In the genomic region with DNA sequence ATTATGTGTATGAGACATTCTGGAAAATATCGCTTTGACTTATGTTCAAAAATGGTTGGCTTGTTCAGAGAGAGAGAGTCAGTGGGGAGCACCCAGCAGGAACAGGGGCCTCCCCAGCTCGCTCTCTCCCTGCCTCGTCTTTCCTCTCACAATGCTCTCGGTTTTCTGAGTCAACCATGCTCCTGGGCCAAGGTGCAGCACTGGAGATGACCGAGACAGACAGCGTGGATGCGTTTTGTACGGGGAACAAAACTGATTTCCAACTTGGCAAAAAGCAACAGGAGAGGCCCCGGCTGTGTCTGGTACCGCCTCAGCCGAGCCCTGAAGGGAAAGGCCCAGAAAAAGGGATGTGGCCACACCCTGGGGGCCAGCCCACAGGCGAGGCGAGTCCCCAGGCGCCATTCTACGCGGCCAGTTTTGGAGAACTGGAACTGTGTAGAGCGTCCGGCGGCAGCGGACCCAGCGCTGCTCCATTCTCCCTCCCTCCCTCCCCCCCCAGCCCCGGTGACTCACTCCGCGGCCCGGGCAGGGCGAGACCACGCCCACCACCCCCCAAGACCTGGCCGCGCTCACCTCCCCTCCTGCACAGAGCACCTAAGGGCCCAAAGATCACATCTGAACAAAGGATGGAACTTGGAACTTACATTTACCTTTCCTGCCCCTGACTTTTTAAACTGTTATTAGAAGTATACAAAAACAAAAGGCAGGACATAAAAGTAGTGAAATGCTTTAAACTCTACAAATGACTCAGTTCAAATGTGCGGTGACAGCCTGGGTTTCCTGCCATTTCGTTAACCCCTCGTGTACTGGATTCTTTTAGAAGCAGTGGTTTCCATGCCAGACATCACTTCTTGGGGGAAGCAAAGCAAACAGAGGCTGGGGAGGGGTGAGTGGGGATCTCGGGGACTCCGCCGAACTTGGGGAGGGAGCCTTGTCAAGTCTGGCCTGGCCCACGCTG, we compare ENCODE assay signal across 8 cellular contexts. TPM values are rescaled to one million over a fixed set of nuclear protein-coding genes. Genes with fewer than 3 reads are reported as not detected.
DNase-seq lines count a peak whose midpoint lies in the region; ATAC-seq and TF ChIP-seq lines count a peak whose summit lies in the region.

No MANE protein-coding gene starts in this region.

- H3K27ac Mint-ChIP-seq in activated CD8-positive, alpha-beta T cell treated with anti-CD3 and anti-CD28 coated beads for 36 hours = peak overlapping the region; percentile 100
- H3K27ac Mint-ChIP-seq in endodermal cell = peak overlapping the region; percentile 59

- TF ChIP-seq CTCF in AG09309 (IDR thresholded peaks at IDR 0.05; ENCODE audit: control insufficient read depth, insufficient read depth, low read depth, low read length, missing control alignments) (no peak), endodermal cell (conservative IDR thresholded peaks at IDR 0.05) (no peak)
- no peak for TF ChIP-seq CTCF in activated CD8-positive, alpha-beta T cell treated with anti-CD3 and anti-CD28 coated beads for 36 hours (IDR thresholded peaks at IDR 0.05)

- H3K36me3 Mint-ChIP-seq in activated CD8-positive, alpha-beta T cell treated with anti-CD3 and anti-CD28 coated beads for 36 hours (ENCODE audit: low read depth) = peaks cover 27% of the 10 kb centered on the region
- no peaks in the 10 kb centered on the region for H3K36me3 Mint-ChIP-seq in endodermal cell (ENCODE audit: low read depth)

- peak overlapping the region; percentile 23 for H3K27ac ChIP-seq in HUES48 (ENCODE audit: low read depth, low read length)
- H3K27ac ChIP-seq in endodermal cell (ENCODE audit: low read depth, low read length) = no peak overlapping the region
- H3K27ac ChIP-seq in mucosa of rectum (ENCODE audit: low read depth in 2 of 2, low read length in 2 of 2) = peak overlapping the region; percentile 76 to 77

- POLR2A ChIA-PET in activated CD8-positive, alpha-beta T cell treated with anti-CD3 and anti-CD28 coated beads for 36 hours (lab: Charles Lee) = interaction anchor here (1.9 to 2.8 kb wide), 2 partner anchors 11 kb away, joined by 12 to 26 read pairs; a partner anchor contains a TSS

- H3K9ac ChIP-seq in HUES48 (ENCODE audit: low read depth, low read length) (peak overlapping the region; percentile 53), endodermal cell (ENCODE audit: extremely low read depth, low read length, poor library complexity, severe bottlenecking) (peak overlapping the region; percentile 20), mucosa of rectum (ENCODE audit: low read depth in 1 of 2, low read length in 2 of 2) (peak overlapping the region; percentile 52 to 68)

- no peaks in the 10 kb centered on the region for H3K36me3 ChIP-seq in HUES48 (ENCODE audit: control insufficient read depth, insufficient read depth, low read length)
- no peaks in the 10 kb centered on the region for H3K36me3 ChIP-seq in endodermal cell (ENCODE audit: control insufficient read depth, insufficient read depth, low read length)
- no peaks in the 10 kb centered on the region for H3K36me3 ChIP-seq in mucosa of rectum (ENCODE audit: control insufficient read depth in 2 of 2, insufficient read depth in 2 of 2, low read length in 2 of 2)

- peak overlapping the region; percentile 75 for H3K4me3 Mint-ChIP-seq in activated CD8-positive, alpha-beta T cell treated with anti-CD3 and anti-CD28 coated beads for 36 hours
- H3K4me3 Mint-ChIP-seq in endodermal cell = peak overlapping the region; percentile 61

- H3K4me1 ChIP-seq in HUES48 (ENCODE audit: control insufficient read depth, insufficient read depth, low read length) = peaks cover 45% of the 10 kb centered on the region
- H3K4me1 ChIP-seq in endodermal cell (ENCODE audit: control insufficient read depth, insufficient read depth, low read length) = peaks cover 4% of the 10 kb centered on the region
- peaks cover 7 to 11% of the 10 kb centered on the region in 2 donors for H3K4me1 ChIP-seq in mucosa of rectum (ENCODE audit: control insufficient read depth in 2 of 2, insufficient read depth in 2 of 2, low read length in 2 of 2)

- DNase-seq in AG09309 (ENCODE audit: low read depth) (no peak), endodermal cell (peak; percentile 83), HT-29 (ENCODE audit: low spot score) (no peak)
- peak; percentile 80 for DNase-seq in activated CD8-positive, alpha-beta T cell treated with anti-CD3 and anti-CD28 coated beads for 36 hours
- DNase-seq in stimulated activated naive CD8-positive, alpha-beta T cell treated with anti-CD3 and anti-CD28 coated beads, Interleukin-15, Interleukin-2, amounts not matched to agents 100 U/mL and 50 U/mL, for 24 hours = peak; percentile 76

- CTCF ChIA-PET in activated CD8-positive, alpha-beta T cell treated with anti-CD3 and anti-CD28 coated beads for 36 hours (lab: Charles Lee) = no interaction called here

- H3K4me1 Mint-ChIP-seq in activated CD8-positive, alpha-beta T cell treated with anti-CD3 and anti-CD28 coated beads for 36 hours (ENCODE audit: low read depth) = peaks cover 80% of the 10 kb centered on the region
- H3K4me1 Mint-ChIP-seq in endodermal cell = peaks cover 12% of the 10 kb centered on the region

- H3K4me3 ChIP-seq in AG09309 (ENCODE audit: control insufficient read depth, low read depth, low read length) = peak overlapping the region; percentile 39
- H3K4me3 ChIP-seq in HUES48 (ENCODE audit: low read depth, low read length) = peak overlapping the region; percentile 56
- peak overlapping the region; percentile 73 for H3K4me3 ChIP-seq in endodermal cell (ENCODE audit: low read length)
- H3K4me3 ChIP-seq in mucosa of rectum (ENCODE audit: low read length in 2 of 2) = peak overlapping the region; percentile 19 to 70

- H3K27me3 Mint-ChIP-seq in activated CD8-positive, alpha-beta T cell treated with anti-CD3 and anti-CD28 coated beads for 36 hours = no peaks in the 10 kb centered on the region
- H3K27me3 Mint-ChIP-seq in endodermal cell (ENCODE audit: insufficient read depth) = peaks cover 18% of the 10 kb centered on the region

- H3K9me3 Mint-ChIP-seq in activated CD8-positive, alpha-beta T cell treated with anti-CD3 and anti-CD28 coated beads for 36 hours = peaks cover 2% of the 10 kb centered on the region
- no peaks in the 10 kb centered on the region for H3K9me3 Mint-ChIP-seq in endodermal cell

- 20 to 32% methylated on average over 5 to 35 of the region's 36 CpGs for WGBS in endodermal cell (ENCODE audit: insufficient coverage in 1 of 2, insufficient read length in 1 of 2), 2 experiments

- ATAC-seq in GM21381 (IDR thresholded peaks at IDR 0.05; ENCODE audit: unreplicated experiment) = peak; percentile 81
- ATAC-seq in activated CD8-positive, alpha-beta T cell treated with anti-CD3 and anti-CD28 coated beads for 36 hours = peak; percentile 72
- ATAC-seq in stimulated activated naive CD8-positive, alpha-beta T cell treated with anti-CD3 and anti-CD28 coated beads, Interleukin-15, Interleukin-2, amounts not matched to agents 100 U/mL and 50 U/mL, for 24 hours = peak; percentile 83

- intact Hi-C loops in activated CD8-positive, alpha-beta T cell treated with anti-CD3 and anti-CD28 coated beads for 36 hours (cut with micrococcal nuclease) = loop anchor here (2.0 kb wide), 1 partner anchor 60 kb away; no protein-coding TSS in a partner anchor

- H3K27me3 ChIP-seq in HUES48 (ENCODE audit: control insufficient read depth, insufficient read depth, low read length) (no peaks in the 10 kb centered on the region), endodermal cell (ENCODE audit: control insufficient read depth, insufficient read depth, low read length, poor library complexity, severe bottlenecking) (peaks cover 11% of the 10 kb centered on the region), mucosa of rectum (ENCODE audit: control insufficient read depth in 2 of 2, insufficient read depth in 2 of 2, low read length in 2 of 2) (no peaks in the 10 kb centered on the region)

- H3K9me3 ChIP-seq in HUES48 (ENCODE audit: control insufficient read depth, insufficient read depth, low read length) (no peaks in the 10 kb centered on the region), endodermal cell (ENCODE audit: control insufficient read depth, low read length) (no peaks in the 10 kb centered on the region), mucosa of rectum (ENCODE audit: control insufficient read depth in 2 of 2, low read length in 2 of 2) (peaks cover 0 to 2% of the 10 kb centered on the region in 2 donors)

RNA-seq across cellular contexts. Expression of a gene that starts 12.7 kb away (rescaled TPM):
- total RNA-seq in activated CD8-positive, alpha-beta T cell treated with anti-CD3 and anti-CD28 coated beads for 36 hours = 10 to 100 TPM; 17.8 to 21.0 TPM
- total RNA-seq in endodermal cell = 1 to 10 TPM in 1 of 2 donors, under 1 TPM in 1; 0.04 to 1.2 TPM
- polyA plus RNA-seq in endodermal cell (2013, experiment 1 of 2) = 0.43 TPM
- 0.37 TPM for polyA plus RNA-seq in endodermal cell (2013, experiment 2 of 2)
- not detected in 2 replicates for total RNA-seq in HT-29 (2014; rRNA removed; shearing (Covaris generic))

Comparison
In these comparisons a context has a peak if more than half of its experiments do, and no peak if none do; other contexts are left out.
1. DNase-seq: peak in activated CD8-positive, alpha-beta T cell treated with anti-CD3 and anti-CD28 coated beads for 36 hours (single experiment), endodermal cell (single experiment) and stimulated activated naive CD8-positive, alpha-beta T cell treated with anti-CD3 and anti-CD28 coated beads, Interleukin-15, Interleukin-2, amounts not matched to agents 100 U/mL and 50 U/mL, for 24 hours (single experiment); none in AG09309 (single experiment) and HT-29 (single experiment).
2. RNA of a gene that starts 12.7 kb away (total RNA-seq): 17.8 to 21.0 TPM in activated CD8-positive, alpha-beta T cell treated with anti-CD3 and anti-CD28 coated beads for 36 hours; 0.04 to 1.2 TPM in endodermal cell and not detected in HT-29; every median in the first group is over 4 times any median in the second.
3. Peak in every context shown above with its lines, with median percentiles within 50 percentile points of each other: H3K4me3 ChIP-seq, ATAC-seq and H3K9ac ChIP-seq.